In the genomic region with DNA sequence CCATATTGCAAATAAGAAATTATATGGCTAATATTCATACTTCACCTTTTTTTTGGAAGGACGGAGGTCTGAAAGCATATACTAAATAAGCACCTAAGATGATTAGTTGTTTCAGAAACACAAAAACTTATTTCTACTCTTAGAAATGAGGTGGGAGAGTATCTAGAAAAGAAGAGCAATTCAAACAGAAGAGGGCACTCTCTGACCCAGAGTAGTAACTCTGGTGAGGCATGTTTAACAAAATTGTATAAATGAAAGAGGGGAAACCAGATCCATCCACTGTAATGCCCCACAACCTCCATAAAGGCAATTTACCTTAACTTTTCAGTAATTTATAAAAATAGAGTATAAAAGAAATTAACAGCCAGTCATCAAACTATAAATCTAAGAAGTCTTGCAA, we compare ENCODE assay signal across 12 cellular contexts.
DNase-seq lines count a peak whose midpoint lies in the region; ATAC-seq and TF ChIP-seq lines count a peak whose summit lies in the region.
"Had no signal": no experiment of that assay in that cellular context is flagged by ENCODE, and none has a peak within 500 bp of the region (broad histone marks: within the 10 kb centered on the region; RNA-seq: fewer than 3 reads in every experiment).

No MANE protein-coding gene starts in this region.

- CTCF ChIA-PET in Caco-2 (lab: Charles Lee), result no interaction called here

- no peaks in the 10 kb centered on the region for H3K27me3 Mint-ChIP-seq in Caco-2 (ENCODE audit: insufficient read depth, unreplicated experiment)
- H3K27me3 Mint-ChIP-seq in stimulated activated memory B cell treated with anti-CD40 and anti-IgM and Interleukin-4, amounts not matched to agents 10 μg/mL and 1 μg/mL and 100 μg/mL, for 72 hours, result no peaks in the 10 kb centered on the region

- intact Hi-C loops in Caco-2 (cut with micrococcal nuclease; ENCODE audit: unreplicated experiment), result loop anchor here (1.0 to 10.0 kb wide), 2 partner anchors 120 to 1192 kb away; a partner anchor contains a TSS

- DNase-seq in Caco-2 (no peak), SK-MEL-5 (ENCODE audit: low read depth, low spot score) (peak; percentile 65), iPS-NIHi11 (ENCODE audit: low spot score) (peak; percentile 5), NCI-H187 treated with DMSO at 0.1 percent for 48 hours (lab: John Stamatoyannopoulos, UW) (no peak), HuH-7.5 (ENCODE audit: low spot score) (no peak)
- DNase-seq: amygdala, GDM1, heart right ventricle, ovary had no signal

- peaks cover 34% of the 10 kb centered on the region for H3K4me1 ChIP-seq in Caco-2
- H3K4me1 ChIP-seq: heart right ventricle had no signal

- ATAC-seq in HG02852 (IDR thresholded peaks at IDR 0.05; ENCODE audit: unreplicated experiment) (peak; percentile 44), GM19467 (IDR thresholded peaks at IDR 0.05; ENCODE audit: unreplicated experiment) (no peak)
- ATAC-seq in stimulated activated memory B cell treated with anti-CD40 and anti-IgM and Interleukin-4, amounts not matched to agents 10 μg/mL and 1 μg/mL and 100 μg/mL, for 72 hours, result no peak
- ATAC-seq: heart right ventricle had no signal

- TF ChIP-seq CTCF in Caco-2 (IDR thresholded peaks at IDR 0.05; ENCODE audit: insufficient read depth in 1 of 2, low read depth in 1 of 2, low read length in 1 of 2, severe bottlenecking in 1 of 2, unreplicated experiment in 1 of 2), result peak; percentile 1 to 30

- no TSS peak for BruUV-seq in Caco-2 (replicated peaks; lab: Mats Ljungman, UMichigan)

- no peak overlapping the region for H3K27ac Mint-ChIP-seq in Caco-2 (ENCODE audit: unreplicated experiment)
- H3K27ac Mint-ChIP-seq in stimulated activated memory B cell treated with anti-CD40 and anti-IgM and Interleukin-4, amounts not matched to agents 10 μg/mL and 1 μg/mL and 100 μg/mL, for 72 hours, result no peak overlapping the region

- H3K9me3 Mint-ChIP-seq in Caco-2 (ENCODE audit: unreplicated experiment), result peaks cover 21% of the 10 kb centered on the region
- no peaks in the 10 kb centered on the region for H3K9me3 Mint-ChIP-seq in stimulated activated memory B cell treated with anti-CD40 and anti-IgM and Interleukin-4, amounts not matched to agents 10 μg/mL and 1 μg/mL and 100 μg/mL, for 72 hours

- no peak overlapping the region for H3K4me3 ChIP-seq in Caco-2 (ENCODE audit: low read depth, low read length)
- H3K4me3 ChIP-seq: heart right ventricle, ovary had no signal

- H3K4me1 Mint-ChIP-seq in Caco-2 (ENCODE audit: low read depth, unreplicated experiment), result peaks cover 22% of the 10 kb centered on the region
- no peaks in the 10 kb centered on the region for H3K4me1 Mint-ChIP-seq in stimulated activated memory B cell treated with anti-CD40 and anti-IgM and Interleukin-4, amounts not matched to agents 10 μg/mL and 1 μg/mL and 100 μg/mL, for 72 hours

- H3K36me3 Mint-ChIP-seq in Caco-2 (ENCODE audit: insufficient read depth, unreplicated experiment), result no peaks in the 10 kb centered on the region
- no peaks in the 10 kb centered on the region for H3K36me3 Mint-ChIP-seq in stimulated activated memory B cell treated with anti-CD40 and anti-IgM and Interleukin-4, amounts not matched to agents 10 μg/mL and 1 μg/mL and 100 μg/mL, for 72 hours

- in situ Hi-C loops in SK-MEL-5 (cut with HindIII; ENCODE audit: low pct_unique_long_range_greater_than_20kb, low sequenced_read_pairs), result no loop called here

- H3K4me3 Mint-ChIP-seq in Caco-2 (ENCODE audit: unreplicated experiment), result no peak overlapping the region
- no peak overlapping the region for H3K4me3 Mint-ChIP-seq in stimulated activated memory B cell treated with anti-CD40 and anti-IgM and Interleukin-4, amounts not matched to agents 10 μg/mL and 1 μg/mL and 100 μg/mL, for 72 hours

- no peaks in the 10 kb centered on the region for H3K36me3 ChIP-seq in Caco-2 (ENCODE audit: control insufficient read depth, insufficient read depth, low read length)
- H3K36me3 ChIP-seq: heart right ventricle, ovary had no signal

- POLR2A ChIA-PET in Caco-2 (lab: Charles Lee), result no interaction called here

- H3K27me3 ChIP-seq in Caco-2 (replicated peaks; ENCODE audit: control insufficient read depth, insufficient read depth, low read length), result no peaks in the 10 kb centered on the region
- H3K27me3 ChIP-seq: heart right ventricle, ovary had no signal

- H3K9me3 ChIP-seq in Caco-2, result no peaks in the 10 kb centered on the region
- H3K9me3 ChIP-seq: heart right ventricle, ovary had no signal

Comparison
In these comparisons a context has a peak if more than half of its experiments do, and no peak if none do; other contexts are left out.
1. DNase-seq: peak in SK-MEL-5 (single experiment) and iPS-NIHi11 (single experiment); none in Caco-2 (0 of 2), NCI-H187 treated with DMSO at 0.1 percent for 48 hours (single experiment) and HuH-7.5 (single experiment).